Comparison of ENCODE assay signal across 3 cellular contexts in the genomic region with DNA sequence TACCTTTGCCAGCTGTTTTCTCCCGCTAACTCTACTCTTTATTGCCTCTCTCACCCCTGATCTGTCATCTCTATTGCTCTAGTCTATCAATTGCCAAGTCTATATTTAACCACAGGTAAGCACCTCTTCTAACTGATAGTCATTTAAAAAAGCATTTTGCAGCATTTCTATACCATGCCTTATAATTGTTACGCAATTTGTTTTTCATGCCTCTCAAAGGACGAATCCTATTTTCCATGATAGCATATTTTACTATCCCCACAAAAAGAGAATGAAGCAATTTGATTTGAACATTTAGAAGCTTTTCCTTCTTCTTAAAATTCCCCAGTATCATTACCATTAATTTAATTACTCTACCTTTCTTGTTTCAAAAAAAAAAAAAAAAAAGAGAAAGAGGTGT.
A peak's percentile ranks its signal among the peaks of the same experiment; 100 is the strongest.
TF ChIP-seq lines count a peak whose summit lies in the region.

No MANE protein-coding gene starts in this region.

TF ChIP-seq in GM23338, 12 proteins besides CTCF, POLR2A, EP300 and RAD21 (continues in another document):
- TF ChIP-seq STAT1 (IDR thresholded peaks at IDR 0.05; ENCODE audit: unreplicated experiment): no peak
- TF ChIP-seq JUNB (IDR thresholded peaks at IDR 0.05; ENCODE audit: unreplicated experiment): no peak
- TF ChIP-seq, protein P1, sequence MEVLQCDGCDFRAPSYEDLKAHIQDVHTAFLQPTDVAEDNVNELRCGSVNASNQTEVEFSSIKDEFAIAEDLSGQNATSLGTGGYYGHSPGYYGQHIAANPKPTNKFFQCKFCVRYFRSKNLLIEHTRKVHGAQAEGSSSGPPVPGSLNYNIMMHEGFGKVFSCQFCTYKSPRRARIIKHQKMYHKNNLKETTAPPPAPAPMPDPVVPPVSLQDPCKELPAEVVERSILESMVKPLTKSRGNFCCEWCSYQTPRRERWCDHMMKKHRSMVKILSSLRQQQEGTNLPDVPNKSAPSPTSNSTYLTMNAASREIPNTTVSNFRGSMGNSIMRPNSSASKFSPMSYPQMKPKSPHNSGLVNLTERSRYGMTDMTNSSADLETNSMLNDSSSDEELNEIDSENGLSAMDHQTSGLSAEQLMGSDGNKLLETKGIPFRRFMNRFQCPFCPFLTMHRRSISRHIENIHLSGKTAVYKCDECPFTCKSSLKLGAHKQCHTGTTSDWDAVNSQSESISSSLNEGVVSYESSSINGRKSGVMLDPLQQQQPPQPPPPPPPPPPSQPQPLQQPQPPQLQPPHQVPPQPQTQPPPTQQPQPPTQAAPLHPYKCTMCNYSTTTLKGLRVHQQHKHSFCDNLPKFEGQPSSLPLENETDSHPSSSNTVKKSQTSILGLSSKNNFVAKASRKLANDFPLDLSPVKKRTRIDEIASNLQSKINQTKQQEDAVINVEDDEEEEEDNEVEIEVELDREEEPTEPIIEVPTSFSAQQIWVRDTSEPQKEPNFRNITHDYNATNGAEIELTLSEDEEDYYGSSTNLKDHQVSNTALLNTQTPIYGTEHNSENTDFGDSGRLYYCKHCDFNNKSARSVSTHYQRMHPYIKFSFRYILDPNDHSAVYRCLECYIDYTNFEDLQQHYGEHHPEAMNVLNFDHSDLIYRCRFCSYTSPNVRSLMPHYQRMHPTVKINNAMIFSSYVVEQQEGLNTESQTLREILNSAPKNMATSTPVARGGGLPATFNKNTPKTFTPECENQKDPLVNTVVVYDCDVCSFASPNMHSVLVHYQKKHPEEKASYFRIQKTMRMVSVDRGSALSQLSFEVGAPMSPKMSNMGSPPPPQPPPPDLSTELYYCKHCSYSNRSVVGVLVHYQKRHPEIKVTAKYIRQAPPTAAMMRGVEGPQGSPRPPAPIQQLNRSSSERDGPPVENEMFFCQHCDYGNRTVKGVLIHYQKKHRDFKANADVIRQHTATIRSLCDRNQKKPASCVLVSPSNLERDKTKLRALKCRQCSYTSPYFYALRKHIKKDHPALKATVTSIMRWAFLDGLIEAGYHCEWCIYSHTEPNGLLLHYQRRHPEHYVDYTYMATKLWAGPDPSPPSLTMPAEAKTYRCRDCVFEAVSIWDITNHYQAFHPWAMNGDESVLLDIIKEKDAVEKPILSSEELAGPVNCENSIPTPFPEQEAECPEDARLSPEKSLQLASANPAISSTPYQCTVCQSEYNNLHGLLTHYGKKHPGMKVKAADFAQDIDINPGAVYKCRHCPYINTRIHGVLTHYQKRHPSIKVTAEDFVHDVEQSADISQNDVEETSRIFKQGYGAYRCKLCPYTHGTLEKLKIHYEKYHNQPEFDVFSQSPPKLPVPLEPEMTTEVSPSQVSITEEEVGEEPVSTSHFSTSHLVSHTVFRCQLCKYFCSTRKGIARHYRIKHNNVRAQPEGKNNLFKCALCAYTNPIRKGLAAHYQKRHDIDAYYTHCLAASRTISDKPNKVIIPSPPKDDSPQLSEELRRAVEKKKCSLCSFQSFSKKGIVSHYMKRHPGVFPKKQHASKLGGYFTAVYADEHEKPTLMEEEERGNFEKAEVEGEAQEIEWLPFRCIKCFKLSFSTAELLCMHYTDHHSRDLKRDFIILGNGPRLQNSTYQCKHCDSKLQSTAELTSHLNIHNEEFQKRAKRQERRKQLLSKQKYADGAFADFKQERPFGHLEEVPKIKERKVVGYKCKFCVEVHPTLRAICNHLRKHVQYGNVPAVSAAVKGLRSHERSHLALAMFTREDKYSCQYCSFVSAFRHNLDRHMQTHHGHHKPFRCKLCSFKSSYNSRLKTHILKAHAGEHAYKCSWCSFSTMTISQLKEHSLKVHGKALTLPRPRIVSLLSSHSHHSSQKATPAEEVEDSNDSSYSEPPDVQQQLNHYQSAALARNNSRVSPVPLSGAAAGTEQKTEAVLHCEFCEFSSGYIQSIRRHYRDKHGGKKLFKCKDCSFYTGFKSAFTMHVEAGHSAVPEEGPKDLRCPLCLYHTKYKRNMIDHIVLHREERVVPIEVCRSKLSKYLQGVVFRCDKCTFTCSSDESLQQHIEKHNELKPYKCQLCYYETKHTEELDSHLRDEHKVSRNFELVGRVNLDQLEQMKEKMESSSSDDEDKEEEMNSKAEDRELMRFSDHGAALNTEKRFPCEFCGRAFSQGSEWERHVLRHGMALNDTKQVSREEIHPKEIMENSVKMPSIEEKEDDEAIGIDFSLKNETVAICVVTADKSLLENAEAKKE (CRISPR knock-in tag; IDR thresholded peaks at IDR 0.05): no peak
- TF ChIP-seq CREB1 (CRISPR knock-in tag; IDR thresholded peaks at IDR 0.05; ENCODE audit: low read depth): no peak
- no peak for TF ChIP-seq ZNF331 (CRISPR knock-in tag; IDR thresholded peaks at IDR 0.05; ENCODE audit: low read depth)
- no peak for TF ChIP-seq EZH2 (IDR thresholded peaks at IDR 0.05; ENCODE audit: low read depth, unreplicated experiment)
- no peak for TF ChIP-seq EZH2phosphoT487 (IDR thresholded peaks at IDR 0.05; ENCODE audit: unreplicated experiment)

TF ChIP-seq in IMR-90, 13 proteins besides CTCF, POLR2A, EP300 and RAD21:
- TF ChIP-seq CEBPB (IDR thresholded peaks at IDR 0.05; ENCODE audit: low read depth, low read length): peak; percentile 74
- TF ChIP-seq, protein P2, sequence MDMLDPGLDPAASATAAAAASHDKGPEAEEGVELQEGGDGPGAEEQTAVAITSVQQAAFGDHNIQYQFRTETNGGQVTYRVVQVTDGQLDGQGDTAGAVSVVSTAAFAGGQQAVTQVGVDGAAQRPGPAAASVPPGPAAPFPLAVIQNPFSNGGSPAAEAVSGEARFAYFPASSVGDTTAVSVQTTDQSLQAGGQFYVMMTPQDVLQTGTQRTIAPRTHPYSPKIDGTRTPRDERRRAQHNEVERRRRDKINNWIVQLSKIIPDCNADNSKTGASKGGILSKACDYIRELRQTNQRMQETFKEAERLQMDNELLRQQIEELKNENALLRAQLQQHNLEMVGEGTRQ (IDR thresholded peaks at IDR 0.05; ENCODE audit: low read depth, low read length): no peak
- TF ChIP-seq NFE2L2 (IDR thresholded peaks at IDR 0.05; ENCODE audit: low read depth, low read length): no peak

TF ChIP-seq in H1, 55 proteins besides CTCF, POLR2A, EP300 and RAD21:
- TF ChIP-seq CEBPB (IDR thresholded peaks at IDR 0.05; ENCODE audit: low read depth, low read length) (peak; percentile 72; the same call in 1 of the 2 replicates), POU5F1 (IDR thresholded peaks at IDR 0.05; ENCODE audit: low read depth, low read length) (no peak), ZNF274 (IDR thresholded peaks at IDR 0.05; ENCODE audit: borderline replicate concordance, extremely low read depth, low read length) (no peak)
